Comparison of ENCODE assay signal across 12 cellular contexts in the genomic region with DNA sequence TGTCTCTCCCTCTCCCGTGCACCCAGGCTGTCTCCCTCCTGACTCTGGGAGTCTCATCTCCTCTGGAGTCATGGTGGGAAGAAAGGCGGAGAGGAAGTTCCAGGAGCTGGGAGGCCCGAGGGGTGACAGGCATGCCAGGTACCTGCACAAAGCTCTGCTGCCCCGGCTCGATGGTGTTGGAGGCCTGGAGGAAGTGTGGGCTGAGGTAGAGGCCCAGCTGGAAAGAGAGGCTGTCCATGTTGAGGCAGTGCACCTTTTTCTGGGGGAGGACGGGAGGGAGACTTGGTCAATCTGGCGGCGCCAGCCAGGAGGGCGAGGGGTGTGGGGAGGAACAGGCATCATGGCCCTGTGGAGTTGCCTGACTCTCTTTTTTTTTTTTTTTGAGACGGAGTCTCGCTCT.
"Had no signal": no experiment of that assay in that cellular context is flagged by ENCODE, and none has a peak within 500 bp of the region (broad histone marks: within the 10 kb centered on the region; RNA-seq: fewer than 3 reads in every experiment).

No MANE protein-coding gene starts in this region.

- H3K4me3 Mint-ChIP-seq: activated CD4-positive, alpha-beta T cell treated with anti-CD3 and anti-CD28 coated beads for 36 hours; activated naive CD8-positive, alpha-beta T cell; stimulated activated memory B cell treated with anti-CD40 and anti-IgM and Interleukin-4, amounts not matched to agents 10 μg/mL and 1 μg/mL and 100 μg/mL, for 72 hours had no signal

- H3K27ac ChIP-seq: foreskin keratinocyte, transverse colon had no signal

- H3K27me3 ChIP-seq: foreskin keratinocyte, heart left ventricle, right atrium auricular region, transverse colon had no signal

- H3K36me3 Mint-ChIP-seq: activated naive CD8-positive, alpha-beta T cell had no signal

- DNase-seq: activated CD4-positive, alpha-beta T cell treated with anti-CD3 and anti-CD28 coated beads for 36 hours; activated effector memory CD4-positive, alpha-beta T cell treated with Interleukin-2 at 50 U/mL for 16 hours; activated T-cell treated with anti-CD3 and anti-CD28 coated beads for 4 hours; amygdala; foreskin keratinocyte; heart left ventricle; mesendoderm; small intestine; transverse colon had no signal

- H3K4me1 Mint-ChIP-seq: activated CD4-positive, alpha-beta T cell treated with anti-CD3 and anti-CD28 coated beads for 36 hours; stimulated activated memory B cell treated with anti-CD40 and anti-IgM and Interleukin-4, amounts not matched to agents 10 μg/mL and 1 μg/mL and 100 μg/mL, for 72 hours had no signal

- H3K9me3 Mint-ChIP-seq: stimulated activated memory B cell treated with anti-CD40 and anti-IgM and Interleukin-4, amounts not matched to agents 10 μg/mL and 1 μg/mL and 100 μg/mL, for 72 hours had no signal

- H3K27me3 Mint-ChIP-seq: activated CD4-positive, alpha-beta T cell treated with anti-CD3 and anti-CD28 coated beads for 36 hours; activated naive CD8-positive, alpha-beta T cell; stimulated activated memory B cell treated with anti-CD40 and anti-IgM and Interleukin-4, amounts not matched to agents 10 μg/mL and 1 μg/mL and 100 μg/mL, for 72 hours had no signal

- H3K27ac Mint-ChIP-seq: activated CD4-positive, alpha-beta T cell treated with anti-CD3 and anti-CD28 coated beads for 36 hours; activated naive CD8-positive, alpha-beta T cell; stimulated activated memory B cell treated with anti-CD40 and anti-IgM and Interleukin-4, amounts not matched to agents 10 μg/mL and 1 μg/mL and 100 μg/mL, for 72 hours had no signal

- ATAC-seq: activated CD4-positive, alpha-beta T cell treated with anti-CD3 and anti-CD28 coated beads for 36 hours; foreskin keratinocyte; stimulated activated memory B cell treated with anti-CD40 and anti-IgM and Interleukin-4, amounts not matched to agents 10 μg/mL and 1 μg/mL and 100 μg/mL, for 72 hours had no signal

- H3K9me3 ChIP-seq: heart left ventricle, right atrium auricular region, transverse colon had no signal

- H3K4me3 ChIP-seq: heart left ventricle, right atrium auricular region, transverse colon had no signal

- H3K4me1 ChIP-seq: foreskin keratinocyte, transverse colon had no signal
